Comparison of ENCODE assay signal across 25 cellular contexts in the genomic region with DNA sequence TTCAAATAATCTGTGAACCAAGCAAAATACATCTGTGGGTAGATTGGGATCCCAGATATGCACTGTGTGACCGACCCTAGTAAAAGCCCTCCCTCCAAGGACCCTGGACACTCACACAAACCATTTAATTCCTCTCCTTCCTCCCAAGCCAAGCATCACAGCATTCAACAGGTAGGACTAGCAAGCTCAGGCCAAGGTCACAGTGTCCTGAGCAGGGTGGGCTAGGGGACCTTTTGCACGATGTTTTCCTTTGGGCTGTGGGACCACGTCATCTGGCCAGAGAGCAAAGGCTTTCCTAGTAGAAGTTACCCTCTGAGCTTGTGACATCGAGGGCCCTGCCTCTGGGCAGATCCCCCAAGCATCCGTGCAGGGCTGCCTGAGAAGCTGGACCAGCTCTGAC.
"Had no signal": no experiment of that assay in that cellular context is flagged by ENCODE, and none has a peak within 500 bp of the region (broad histone marks: within the 10 kb centered on the region; RNA-seq: fewer than 3 reads in every experiment).

No MANE protein-coding gene starts in this region.

- H3K27me3 ChIP-seq: colonic mucosa, foreskin keratinocyte had no signal

- H3K4me3 ChIP-seq: colonic mucosa, coronary artery, dorsolateral prefrontal cortex, esophagus muscularis mucosa, esophagus squamous epithelium, gastrocnemius medialis, gastroesophageal sphincter, heart left ventricle, heart right ventricle, hepatocyte had no signal

- H3K79me2 ChIP-seq: hepatocyte had no signal

- H3K4me1 ChIP-seq: colonic mucosa, esophagus muscularis mucosa, esophagus squamous epithelium, foreskin keratinocyte, gastrocnemius medialis, gastroesophageal sphincter, heart left ventricle, heart right ventricle had no signal

- H3K27ac ChIP-seq: colonic mucosa, coronary artery, dorsolateral prefrontal cortex, epithelial cell of prostate, esophagus muscularis mucosa, esophagus squamous epithelium, foreskin keratinocyte, gastrocnemius medialis, gastroesophageal sphincter, heart left ventricle, heart right ventricle, hepatocyte had no signal

- DNase-seq: colonic mucosa; cortex of kidney; dermis blood vessel endothelial cell; dorsolateral prefrontal cortex; effector CD4-positive, alpha-beta T cell; effector CD8-positive, alpha-beta T cell; effector memory CD4-positive, alpha-beta T cell; effector memory CD8-positive, alpha-beta T cell; endodermal cell; erythroblast; esophagus squamous epithelium; foreskin fibroblast; foreskin keratinocyte; foreskin melanocyte; gastrocnemius medialis; glutamatergic neuron; head of caudate nucleus; heart left ventricle; heart right ventricle had no signal

- H3K9me3 ChIP-seq: colonic mucosa, esophagus muscularis mucosa, esophagus squamous epithelium, gastrocnemius medialis, gastroesophageal sphincter, heart left ventricle, heart right ventricle had no signal

- H3K36me3 ChIP-seq: colonic mucosa, esophagus muscularis mucosa, esophagus squamous epithelium, gastrocnemius medialis, gastroesophageal sphincter, heart left ventricle, heart right ventricle had no signal

- H2AFZ ChIP-seq: hepatocyte had no signal

- H3K4me2 ChIP-seq: hepatocyte had no signal

- ATAC-seq: effector memory CD8-positive, alpha-beta T cell; esophagus mucosa; foreskin keratinocyte; gastrocnemius medialis; gastroesophageal sphincter; heart left ventricle; heart right ventricle had no signal
